ENCODE assay signal across 16 cellular contexts in the genomic region with DNA sequence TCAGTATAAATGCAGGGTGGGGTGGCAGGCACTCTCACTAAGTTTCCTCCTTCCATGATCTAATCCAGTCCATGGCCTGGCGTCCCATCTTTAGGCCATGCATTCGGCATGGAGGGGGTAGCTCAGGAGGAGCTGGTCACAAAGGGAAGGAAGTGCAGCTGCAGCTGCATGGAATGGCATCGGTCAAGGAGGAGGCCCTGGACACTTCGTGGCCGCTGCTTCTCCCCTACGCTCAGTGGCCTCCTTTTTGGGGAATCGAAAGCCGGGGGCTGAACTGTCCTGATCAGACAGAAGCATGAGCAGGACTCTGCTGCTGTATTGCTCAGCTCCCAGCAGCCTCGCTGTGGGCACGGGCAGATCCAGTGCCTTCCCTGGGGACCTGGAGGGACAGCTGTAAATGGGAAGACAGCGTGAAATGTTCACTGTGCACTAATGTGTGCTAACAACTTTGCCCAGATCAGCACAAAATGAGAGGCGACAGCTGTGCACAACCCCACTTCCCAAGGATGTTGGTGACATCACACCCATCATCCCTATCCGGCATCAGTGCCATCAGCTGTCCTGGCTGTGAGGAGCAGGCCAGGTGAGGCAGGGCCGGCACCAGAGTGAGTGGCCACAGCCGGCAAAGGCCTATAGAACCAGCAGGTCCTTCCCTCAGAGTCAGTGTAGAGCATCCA.
DNase-seq lines count a peak whose midpoint lies in the region; ATAC-seq and TF ChIP-seq lines count a peak whose summit lies in the region.
"Had no signal": no experiment of that assay in that cellular context is flagged by ENCODE, and none has a peak within 500 bp of the region (broad histone marks: within the 10 kb centered on the region; RNA-seq: fewer than 3 reads in every experiment).

No MANE protein-coding gene starts in this region.

- WGBS in esophagus muscularis mucosa = 80% methylated on average over 15 of the region's 15 CpGs

- H3K9me3 ChIP-seq in esophagus muscularis mucosa = no peaks in the 10 kb centered on the region
- H3K9me3 ChIP-seq in T-helper 17 cell (ENCODE audit: control insufficient read depth, low read length, poor library complexity, severe bottlenecking) = no peaks in the 10 kb centered on the region
- H3K9me3 ChIP-seq: A549, Caco-2 had no signal

- TF ChIP-seq POLR2A in esophagus muscularis mucosa (IDR thresholded peaks at IDR 0.05; ENCODE audit: low read depth) = no peak

- H3K27ac Mint-ChIP-seq in osteocyte (ENCODE audit: unreplicated experiment) (no peak overlapping the region), T-helper 17 cell (no peak overlapping the region)
- H3K27ac Mint-ChIP-seq: CD8-positive, alpha-beta memory T cell had no signal

- H3K36me3 Mint-ChIP-seq in osteocyte (ENCODE audit: unreplicated experiment) = no peaks in the 10 kb centered on the region
- no peaks in the 10 kb centered on the region for H3K36me3 Mint-ChIP-seq in T-helper 17 cell (ENCODE audit: low read depth)
- H3K36me3 Mint-ChIP-seq: CD8-positive, alpha-beta memory T cell had no signal

- H3K27ac ChIP-seq in esophagus muscularis mucosa (replicated peaks in 1 of 4) = no peak overlapping the region
- H3K27ac ChIP-seq: A549, BLaER1 had no signal

- no peaks in the 10 kb centered on the region for H3K36me3 ChIP-seq in esophagus muscularis mucosa
- H3K36me3 ChIP-seq: BLaER1 had no signal

- no peak for ATAC-seq in T-helper 17 cell
- ATAC-seq: A549, HepG2 had no signal

- H3K4me3 ChIP-seq in esophagus muscularis mucosa = no peak overlapping the region
- H3K4me3 ChIP-seq: A549, BLaER1 had no signal

- TF ChIP-seq EP300 in esophagus muscularis mucosa (IDR thresholded peaks at IDR 0.05) = no peak

- H3K27me3 Mint-ChIP-seq in osteocyte (ENCODE audit: unreplicated experiment) (no peaks in the 10 kb centered on the region), T-helper 17 cell (no peaks in the 10 kb centered on the region)
- H3K27me3 Mint-ChIP-seq: CD8-positive, alpha-beta memory T cell had no signal

- no peaks in the 10 kb centered on the region for H3K27me3 ChIP-seq in esophagus muscularis mucosa
- H3K27me3 ChIP-seq: BLaER1 had no signal

- H3K4me1 Mint-ChIP-seq in osteocyte (ENCODE audit: unreplicated experiment) (no peaks in the 10 kb centered on the region), T-helper 17 cell (no peaks in the 10 kb centered on the region)
- H3K4me1 Mint-ChIP-seq: CD8-positive, alpha-beta memory T cell; H9 had no signal

- DNase-seq in Ammon's horn (ENCODE audit: low spot score) = peak; percentile 61
- DNase-seq in MV-4-11 (lab: John Stamatoyannopoulos, UW) = peak; percentile 83
- DNase-seq in esophagus muscularis mucosa (ENCODE audit: extremely low spot score) = peak; percentile 72
- DNase-seq in osteocyte (ENCODE audit: extremely low spot score, unreplicated experiment) = peak; percentile 72
- no peak for DNase-seq in pons (ENCODE audit: low spot score)
- DNase-seq in mesenteric fat pad (ENCODE audit: low spot score) = no peak
- DNase-seq in T-helper 17 cell = no peak
- DNase-seq: Caco-2; CD8-positive, alpha-beta memory T cell; DND-41; GDM1; GOT3; H9 had no signal

- H3K4me1 ChIP-seq in esophagus muscularis mucosa = no peaks in the 10 kb centered on the region
- H3K4me1 ChIP-seq: A549, Caco-2 had no signal

- intact Hi-C loops in esophagus muscularis mucosa (cut with DNase I) = no loop called here

- peaks cover 17% of the 10 kb centered on the region for H3K9me3 Mint-ChIP-seq in osteocyte (ENCODE audit: unreplicated experiment)

- H3K4me3 Mint-ChIP-seq in osteocyte (ENCODE audit: unreplicated experiment) = no peak overlapping the region
- H3K4me3 Mint-ChIP-seq in T-helper 17 cell = no peak overlapping the region
- H3K4me3 Mint-ChIP-seq: CD8-positive, alpha-beta memory T cell; H9 had no signal

- no peak for TF ChIP-seq CTCF in esophagus muscularis mucosa (IDR thresholded peaks at IDR 0.05)
- TF ChIP-seq CTCF in osteocyte (IDR thresholded peaks at IDR 0.05) = no peak

Comparison
In these comparisons a context has a peak if more than half of its experiments do, and no peak if none do; other contexts are left out.
1. DNase-seq: peak in Ammon's horn (single experiment), MV-4-11 (single experiment), esophagus muscularis mucosa (single experiment) and osteocyte (single experiment); none in pons (single experiment), mesenteric fat pad (single experiment) and T-helper 17 cell (0 of 3).